Comparison of ENCODE assay signal across 8 cellular contexts in the genomic region with DNA sequence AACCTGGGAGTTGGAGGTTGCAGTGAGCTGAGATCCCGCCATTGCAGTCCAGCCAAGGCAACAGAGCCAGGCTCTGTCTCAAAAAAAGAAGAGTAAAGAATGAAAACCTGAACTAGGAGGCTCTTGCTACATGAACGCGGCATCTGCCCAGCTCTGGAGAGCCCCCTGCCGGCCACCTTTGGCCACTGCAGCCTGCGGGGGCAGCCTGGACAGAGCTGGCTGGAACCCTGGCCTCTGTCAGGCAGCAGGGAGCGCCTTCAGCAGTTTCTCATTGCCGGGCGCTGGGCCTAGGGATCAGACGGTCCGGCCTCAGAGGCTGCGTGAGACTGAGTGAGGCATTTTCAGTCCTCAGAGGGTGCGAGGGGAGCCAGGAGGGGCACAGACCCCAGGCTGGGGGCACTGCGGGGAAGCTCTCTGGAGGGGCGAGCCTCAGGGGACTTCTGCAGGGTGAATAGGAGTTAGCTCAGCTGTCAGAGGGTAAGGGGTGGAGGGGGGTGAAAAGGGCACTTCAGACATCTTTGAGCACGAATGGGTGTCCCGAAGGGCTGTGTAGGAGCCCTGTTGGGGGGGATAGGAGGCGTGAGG. TPM values are rescaled to one million over a fixed set of nuclear protein-coding genes. Genes with fewer than 3 reads are reported as not detected.
DNase-seq lines count a peak whose midpoint lies in the region; ATAC-seq, FAIRE-seq and TF ChIP-seq lines count a peak whose summit lies in the region.

No MANE protein-coding gene starts in this region.

- no peaks in the 10 kb centered on the region for H3K9me3 ChIP-seq in neuronal stem cell (replicated peaks in 1 of 2; ENCODE audit: control insufficient read depth in 2 of 2, insufficient read depth in 1 of 2, low read depth in 1 of 2, low read length in 2 of 2)

- H2BK5ac ChIP-seq in neuronal stem cell (ENCODE audit: low read length): peak overlapping the region; percentile 93

- H3K36me3 ChIP-seq in neuronal stem cell (replicated peaks in 1 of 2; ENCODE audit: control insufficient read depth in 2 of 2, insufficient read depth in 2 of 2, low read length in 2 of 2): no peaks in the 10 kb centered on the region

- H3K9ac ChIP-seq in neuronal stem cell (ENCODE audit: low read depth, low read length, poor library complexity): no peak overlapping the region

- TF ChIP-seq CTCF in fibroblast of villous mesenchyme (IDR thresholded peaks at IDR 0.05; ENCODE audit: insufficient read depth, low read depth, low read length): peak; percentile 99

- peak overlapping the region; percentile 96 for H3K27ac ChIP-seq in neuronal stem cell (replicated peaks; ENCODE audit: low read length)
- no peak overlapping the region for H3K27ac ChIP-seq in substantia nigra (ENCODE audit: low read depth, low read length, poor library complexity, severe bottlenecking)

- peak; percentile 73 for FAIRE-seq in RCC 7860 (lab: Jason Lieb, UNC)

- DNase-seq in NCI-H187 (lab: John Stamatoyannopoulos, UW) (peak; percentile 60 to 68), NCI-H187 treated with DMSO at 0.1 percent for 48 hours (lab: John Stamatoyannopoulos, UW) (no peak), HUDEP-2 (lab: John Stamatoyannopoulos, UW; ENCODE audit: unreplicated experiment in 76 of 76) (peak in 71 of 76 experiments; percentile 4 to 87 (median 59)), RCC 7860 (ENCODE audit: low spot score) (peak; percentile 68), fibroblast of villous mesenchyme (ENCODE audit: low read depth) (peak; percentile 71), neuronal stem cell (ENCODE audit: low spot score) (peak; percentile 85), substantia nigra (lab: John Stamatoyannopoulos, UW) (peak in 44 of 49 donors; percentile 6 to 82 (median 55))

- H2BK12ac ChIP-seq in neuronal stem cell (ENCODE audit: low read length): peak overlapping the region; percentile 75

- H3K36me3 Mint-ChIP-seq in activated T-helper 17 cell treated with anti-CD3 and anti-CD28 coated beads, Interleukin-2, amount 50 U/mL, for 72 hours (ENCODE audit: low read depth): no peaks in the 10 kb centered on the region

- H3K4me1 Mint-ChIP-seq in activated T-helper 17 cell treated with anti-CD3 and anti-CD28 coated beads, Interleukin-2, amount 50 U/mL, for 72 hours: no peaks in the 10 kb centered on the region

- H3K23ac ChIP-seq in neuronal stem cell (ENCODE audit: low read depth, low read length, poor library complexity): no peak overlapping the region

- H3K9me3 Mint-ChIP-seq in activated T-helper 17 cell treated with anti-CD3 and anti-CD28 coated beads, Interleukin-2, amount 50 U/mL, for 72 hours: no peaks in the 10 kb centered on the region

- peak overlapping the region; percentile 63 for H3K14ac ChIP-seq in neuronal stem cell (ENCODE audit: low read length)

- H3K4me2 ChIP-seq in neuronal stem cell (ENCODE audit: insufficient read depth, low read length, poor library complexity, severe bottlenecking): peak overlapping the region; percentile 48

- peak overlapping the region; percentile 91 for H2AFZ ChIP-seq in neuronal stem cell (ENCODE audit: low read length)

- WGBS in neuronal stem cell (ENCODE audit: extremely low coverage in 2 of 2, insufficient read length in 2 of 2, insufficient replicate concordance in 1 of 2), 2 donors: no CpG with 5 or more reads among the region's 17 CpGs

- H3K4me3 ChIP-seq in fibroblast of villous mesenchyme (ENCODE audit: low read depth, low read length) (no peak overlapping the region), neuronal stem cell (ENCODE audit: low read length in 2 of 2) (no peak overlapping the region)

- no peak overlapping the region for H3K4ac ChIP-seq in neuronal stem cell (ENCODE audit: low read length)

- peaks cover 0 to 22% (median 2%) of the 10 kb centered on the region in 3 experiments for H3K27me3 ChIP-seq in neuronal stem cell (ENCODE audit: control insufficient read depth in 3 of 3, insufficient read depth in 3 of 3, low read depth in 1 of 3, low read length in 3 of 3)

- H3K4me1 ChIP-seq in neuronal stem cell (ENCODE audit: control insufficient read depth in 2 of 2, insufficient read depth in 1 of 2, low read depth in 1 of 2, low read length in 2 of 2): peaks cover 45 to 51% of the 10 kb centered on the region in 2 donors

- peaks cover 5% of the 10 kb centered on the region for H3K27me3 Mint-ChIP-seq in activated T-helper 17 cell treated with anti-CD3 and anti-CD28 coated beads, Interleukin-2, amount 50 U/mL, for 72 hours

- H4K91ac ChIP-seq in neuronal stem cell (ENCODE audit: low read depth, low read length, poor library complexity): peak overlapping the region; percentile 64

- peaks cover under 1% of the 10 kb centered on the region for H3K79me1 ChIP-seq in neuronal stem cell (ENCODE audit: low read depth, low read length)

- peak overlapping the region; percentile 85 for H2BK15ac ChIP-seq in neuronal stem cell (ENCODE audit: low read length)

- peak overlapping the region; percentile 94 for H2AK5ac ChIP-seq in neuronal stem cell (ENCODE audit: low read depth, low read length)

- no peak overlapping the region for H3K4me3 Mint-ChIP-seq in activated T-helper 17 cell treated with anti-CD3 and anti-CD28 coated beads, Interleukin-2, amount 50 U/mL, for 72 hours

- H3K27ac Mint-ChIP-seq in activated T-helper 17 cell treated with anti-CD3 and anti-CD28 coated beads, Interleukin-2, amount 50 U/mL, for 72 hours: no peak overlapping the region

- H4K8ac ChIP-seq in neuronal stem cell (ENCODE audit: low read depth, low read length): no peak overlapping the region

- H2BK120ac ChIP-seq in neuronal stem cell (ENCODE audit: low read depth, low read length): peak overlapping the region; percentile 93

- ATAC-seq in activated T-helper 17 cell treated with anti-CD3 and anti-CD28 coated beads, Interleukin-2, amount 50 U/mL, for 72 hours (replicated peaks): peak; percentile 75

- H3K18ac ChIP-seq in neuronal stem cell (ENCODE audit: low read length): peak overlapping the region; percentile 94

RNA-seq across cellular contexts. Expression of a gene that starts 17.5 kb away (rescaled TPM):
- not detected for total RNA-seq in activated T-helper 17 cell treated with anti-CD3 and anti-CD28 coated beads, Interleukin-2, amount 50 U/mL, for 72 hours
- total RNA-seq in fibroblast of villous mesenchyme: not detected in 2 replicates
- 0.14 TPM for polyA plus RNA-seq in neuronal stem cell (2013, experiment 1 of 2)
- 0.11 TPM for polyA plus RNA-seq in neuronal stem cell (2013, experiment 2 of 2)

RNA-seq across cellular contexts. Expression of a gene that starts 38.9 kb away (rescaled TPM):
- total RNA-seq in activated T-helper 17 cell treated with anti-CD3 and anti-CD28 coated beads, Interleukin-2, amount 50 U/mL, for 72 hours: not detected
- total RNA-seq in fibroblast of villous mesenchyme: not detected in 2 replicates
- polyA plus RNA-seq in neuronal stem cell (2013, experiment 1 of 2): 0.59 TPM
- 0.61 TPM for polyA plus RNA-seq in neuronal stem cell (2013, experiment 2 of 2)

RNA-seq across cellular contexts. Expression of a gene that starts 51.6 kb away (rescaled TPM):
- 10 to 100 TPM; 46.9 to 67.5 TPM for total RNA-seq in activated T-helper 17 cell treated with anti-CD3 and anti-CD28 coated beads, Interleukin-2, amount 50 U/mL, for 72 hours
- total RNA-seq in fibroblast of villous mesenchyme: 21.2 and 24.8 TPM in 2 replicates
- polyA plus RNA-seq in neuronal stem cell (2013, experiment 1 of 2): 56.9 TPM
- 58.7 TPM for polyA plus RNA-seq in neuronal stem cell (2013, experiment 2 of 2)
